ENCODE assay signal across 9 cellular contexts in the genomic region with DNA sequence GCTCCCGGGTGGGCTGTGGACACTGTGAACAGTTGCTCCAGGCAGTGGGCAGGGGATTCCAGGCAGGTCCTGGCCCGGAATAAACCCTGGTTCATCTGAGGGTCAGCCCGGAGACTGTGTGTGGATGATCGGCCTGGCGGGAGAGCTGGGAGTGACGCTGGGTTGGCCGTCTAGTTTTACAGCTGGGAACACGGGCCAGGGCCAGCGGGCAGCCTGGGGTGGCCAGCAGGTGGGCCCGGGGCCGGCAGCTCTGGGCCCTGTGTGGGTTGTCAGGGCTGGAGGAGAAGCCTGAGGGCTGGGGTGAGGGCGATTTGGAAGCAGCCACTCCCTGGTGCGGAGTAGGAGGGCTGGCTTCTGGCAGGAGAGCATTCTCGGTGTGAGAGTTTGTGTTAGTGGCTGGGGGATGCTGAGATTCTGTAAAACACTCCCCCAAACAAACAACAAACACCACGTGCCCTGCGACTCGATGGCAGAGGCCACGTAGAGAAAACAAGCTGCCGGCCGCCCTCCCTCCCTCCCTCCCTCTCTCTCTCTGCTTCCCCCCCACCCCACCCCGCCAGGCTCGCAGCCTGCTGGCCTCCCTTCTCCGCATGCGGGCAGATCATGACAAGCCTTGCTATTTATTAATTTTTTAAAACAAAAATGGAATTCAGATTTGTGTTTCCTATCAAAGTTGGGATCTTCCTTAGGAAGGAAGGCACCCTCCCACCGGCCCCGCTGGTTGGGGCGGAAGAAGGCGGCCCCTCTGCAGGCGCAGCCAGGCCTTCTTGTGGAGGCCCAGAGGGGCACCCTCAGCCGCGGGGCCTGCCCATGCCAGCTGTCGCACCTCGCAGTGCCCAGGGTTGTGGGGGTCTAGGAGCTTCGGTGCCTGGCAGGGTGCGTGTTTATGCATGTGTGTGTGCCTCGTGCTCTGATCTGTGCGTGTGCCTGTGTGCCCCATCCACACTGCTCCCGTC. TPM values are rescaled to one million over a fixed set of nuclear protein-coding genes. Genes with fewer than 3 reads are reported as not detected.
A peak's percentile ranks its signal among the peaks of the same experiment; 100 is the strongest.
DNase-seq lines count a peak whose midpoint lies in the region; ATAC-seq, FAIRE-seq and TF ChIP-seq lines count a peak whose summit lies in the region.
"Had no signal": no experiment of that assay in that cellular context is flagged by ENCODE, and none has a peak within 500 bp of the region (broad histone marks: within the 10 kb centered on the region; RNA-seq: fewer than 3 reads in every experiment).

No MANE protein-coding gene starts in this region.

- H3K4ac ChIP-seq in mesendoderm (ENCODE audit: low read depth, low read length): no peak overlapping the region

- H3K18ac ChIP-seq in mesendoderm (ENCODE audit: low read length): no peak overlapping the region

- H3K4me2 ChIP-seq in astrocyte (ENCODE audit: low read length) (peak overlapping the region; percentile 22), mesendoderm (ENCODE audit: low read length) (no peak overlapping the region)

- H3K79me1 ChIP-seq in mesendoderm (ENCODE audit: low read length): peaks cover 25% of the 10 kb centered on the region

- ATAC-seq in left ventricle myocardium superior (peak; percentile 45), GM21447 (IDR thresholded peaks at IDR 0.05; ENCODE audit: unreplicated experiment) (no peak), HG02970 (IDR thresholded peaks at IDR 0.05; ENCODE audit: low FRiP score, unreplicated experiment) (no peak)
- ATAC-seq: activated CD4-positive, CD25-positive, alpha-beta regulatory T cell treated with anti-CD3 and anti-CD28 coated beads, Interleukin-2, amount 50 U/mL, for 24 hours had no signal

- H2AFZ ChIP-seq in astrocyte (ENCODE audit: low read depth, low read length): no peak overlapping the region

- no peak for TF ChIP-seq CTCF in astrocyte (IDR thresholded peaks at IDR 0.05; ENCODE audit: insufficient read depth, low read depth, low read length)
- peak; percentile 12 for TF ChIP-seq CTCF in progenitor cell of endocrine pancreas (IDR thresholded peaks at IDR 0.05; ENCODE audit: unreplicated experiment)

- peaks cover 37% of the 10 kb centered on the region for H3K4me1 ChIP-seq in astrocyte (ENCODE audit: insufficient read depth, low read length)
- H3K4me1 ChIP-seq in mesendoderm (ENCODE audit: control insufficient read depth, low read depth, low read length): peaks cover 2% of the 10 kb centered on the region

- FAIRE-seq in astrocyte (lab: Jason Lieb, UNC): no peak

- peak overlapping the region; percentile 69 for H3K4me3 Mint-ChIP-seq in astrocyte (ENCODE audit: unreplicated experiment)
- H3K4me3 Mint-ChIP-seq in progenitor cell of endocrine pancreas (ENCODE audit: low read depth): no peak overlapping the region

- H4K5ac ChIP-seq in mesendoderm (ENCODE audit: low read length): no peak overlapping the region

- intact Hi-C loops in left ventricle myocardium superior (cut with micrococcal nuclease): no loop called here

- H3K4me1 Mint-ChIP-seq in astrocyte (ENCODE audit: low read depth, unreplicated experiment) (peaks cover 11% of the 10 kb centered on the region), progenitor cell of endocrine pancreas (ENCODE audit: low read depth) (peaks cover 14% of the 10 kb centered on the region)

- DNase-seq in EH (ENCODE audit: low read depth) (peak; percentile 33), astrocyte (ENCODE audit: low read depth) (peak; percentile 43), left ventricle myocardium superior (peak; percentile 82), progenitor cell of endocrine pancreas (ENCODE audit: low spot score, unreplicated experiment) (no peak), mesendoderm (no peak), T-helper 2 cell (no peak)

- H3K9me3 ChIP-seq in astrocyte (ENCODE audit: insufficient read depth, low read depth, low read length): no peaks in the 10 kb centered on the region

- peaks cover 98% of the 10 kb centered on the region for H4K20me1 ChIP-seq in astrocyte (ENCODE audit: insufficient read depth, low read length)

- H3K27ac ChIP-seq in astrocyte (ENCODE audit: low read depth, low read length) (no peak overlapping the region), mesendoderm (ENCODE audit: low read depth, low read length) (no peak overlapping the region)

- H3K9me3 Mint-ChIP-seq in astrocyte (ENCODE audit: unreplicated experiment): no peaks in the 10 kb centered on the region
- no peaks in the 10 kb centered on the region for H3K9me3 Mint-ChIP-seq in progenitor cell of endocrine pancreas (ENCODE audit: low read depth)

- H3K36me3 ChIP-seq in astrocyte (ENCODE audit: insufficient read depth, low read length) (no peaks in the 10 kb centered on the region), mesendoderm (ENCODE audit: control insufficient read depth, insufficient read depth, low read length) (no peaks in the 10 kb centered on the region)

- WGBS in mesendoderm (ENCODE audit: extremely low coverage, insufficient coverage, low lambda C conversion rate): no CpG with 5 or more reads among the region's 38 CpGs

- no peak overlapping the region for H3K4me3 ChIP-seq in astrocyte (ENCODE audit: insufficient read depth, low read depth, low read length)
- no peak overlapping the region for H3K4me3 ChIP-seq in mesendoderm (ENCODE audit: low read length)

- H3K36me3 Mint-ChIP-seq in astrocyte (ENCODE audit: low read depth, unreplicated experiment): no peaks in the 10 kb centered on the region
- H3K36me3 Mint-ChIP-seq in progenitor cell of endocrine pancreas (ENCODE audit: insufficient read depth): no peaks in the 10 kb centered on the region

- no peak overlapping the region for H3K56ac ChIP-seq in mesendoderm (ENCODE audit: low read length)

- no peak overlapping the region for H2BK15ac ChIP-seq in mesendoderm (replicated peaks; ENCODE audit: low read depth)

- no peak overlapping the region for H2AK5ac ChIP-seq in mesendoderm (ENCODE audit: low read length)

- H3K27me3 ChIP-seq in astrocyte (ENCODE audit: insufficient read depth, low read length) (no peaks in the 10 kb centered on the region), mesendoderm (ENCODE audit: insufficient read depth, low read length, poor library complexity) (no peaks in the 10 kb centered on the region)

- H3K23ac ChIP-seq in mesendoderm (ENCODE audit: low read length): no peak overlapping the region

- no peak overlapping the region for H4K8ac ChIP-seq in mesendoderm (ENCODE audit: low read depth, low read length)

- H2BK5ac ChIP-seq in mesendoderm (ENCODE audit: low read length): no peak overlapping the region

- no peak overlapping the region for H2BK120ac ChIP-seq in mesendoderm (ENCODE audit: low read depth, low read length)

- peaks cover 91% of the 10 kb centered on the region for H3K79me2 ChIP-seq in astrocyte (ENCODE audit: insufficient read depth, low read length)
- peaks cover 19% of the 10 kb centered on the region for H3K79me2 ChIP-seq in mesendoderm (ENCODE audit: control insufficient read depth, insufficient read depth, low read length)

- H3K27me3 Mint-ChIP-seq in astrocyte (ENCODE audit: low read depth, unreplicated experiment): no peaks in the 10 kb centered on the region
- H3K27me3 Mint-ChIP-seq in progenitor cell of endocrine pancreas: no peaks in the 10 kb centered on the region

- H3K27ac Mint-ChIP-seq in astrocyte (ENCODE audit: unreplicated experiment) (peak overlapping the region; percentile 62), progenitor cell of endocrine pancreas (peak overlapping the region; percentile 90)

- H3K9ac ChIP-seq in astrocyte (ENCODE audit: low read length) (peak overlapping the region; percentile 12), mesendoderm (ENCODE audit: low read length) (no peak overlapping the region)

RNA-seq across cellular contexts. Expression of gene RXRA, which starts 49.5 kb away (rescaled TPM):
- 33.4 and 33.7 TPM in 2 replicates for total RNA-seq in astrocyte
- total RNA-seq in left ventricle myocardium superior: 90.8 TPM
- total RNA-seq in progenitor cell of endocrine pancreas: 58.4 and 64.8 TPM in 2 replicates
- polyA plus RNA-seq in mesendoderm (2013, experiment 1 of 2): 16.4 TPM
- polyA plus RNA-seq in mesendoderm (2013, experiment 2 of 2): 16.9 TPM

Comparison
In these comparisons a context has a peak if more than half of its experiments do, and no peak if none do; other contexts are left out.
1. DNase-seq: peak in EH (single experiment), astrocyte (single experiment) and left ventricle myocardium superior (single experiment); none in progenitor cell of endocrine pancreas (single experiment), mesendoderm (single experiment) and T-helper 2 cell (0 of 5).